ENCODE assay signal across 20 cellular contexts in genomic region chr4:166875821-166876220, GRCh38.
"Had no signal": no experiment of that assay in that cellular context is flagged by ENCODE, and none has a peak within 500 bp of the region (broad histone marks: within the 10 kb centered on the region; RNA-seq: fewer than 3 reads in every experiment).

No MANE protein-coding gene starts in this region.

- H3K9ac ChIP-seq: parathyroid adenoma had no signal

- H3K4me3 ChIP-seq: coronary artery, lower lobe of right lung, prostate gland, right atrium auricular region, skin epidermis, spleen, thyroid gland, upper lobe of left lung had no signal

- H3K27ac Mint-ChIP-seq: immature natural killer cell; natural killer cell; stimulated activated naive B cell treated with anti-CD40 and anti-IgM and Interleukin-4, amounts not matched to agents 10 μg/mL and 1 μg/mL and 100 μg/mL, for 72 hours; stimulated activated naive CD8-positive, alpha-beta T cell treated with anti-CD3 and anti-CD28 coated beads, Interleukin-15, amount 100 ng/mL, for 72 hours had no signal

- H3K27ac ChIP-seq: coronary artery, lower lobe of right lung, parathyroid adenoma, prostate gland, right atrium auricular region, skin epidermis, spleen, thyroid gland, upper lobe of left lung had no signal

- H3K9me3 ChIP-seq: lower lobe of right lung, prostate gland, thyroid gland, upper lobe of left lung had no signal

- H3K27me3 ChIP-seq: right atrium auricular region, spleen, thyroid gland, upper lobe of left lung had no signal

- H3K4me1 Mint-ChIP-seq: immature natural killer cell; natural killer cell; stimulated activated naive B cell treated with anti-CD40 and anti-IgM and Interleukin-4, amounts not matched to agents 10 μg/mL and 1 μg/mL and 100 μg/mL, for 72 hours; stimulated activated naive CD8-positive, alpha-beta T cell treated with anti-CD3 and anti-CD28 coated beads, Interleukin-15, amount 100 ng/mL, for 72 hours had no signal

- H3K4me3 Mint-ChIP-seq: immature natural killer cell; natural killer cell; stimulated activated naive B cell treated with anti-CD40 and anti-IgM and Interleukin-4, amounts not matched to agents 10 μg/mL and 1 μg/mL and 100 μg/mL, for 72 hours; stimulated activated naive CD8-positive, alpha-beta T cell treated with anti-CD3 and anti-CD28 coated beads, Interleukin-15, amount 100 ng/mL, for 72 hours had no signal

- H3K4me1 ChIP-seq: lower lobe of right lung, parathyroid adenoma, prostate gland, right atrium auricular region, spleen, thyroid gland, upper lobe of left lung had no signal

- H2AFZ ChIP-seq: parathyroid adenoma had no signal

- H3K36me3 ChIP-seq: lower lobe of right lung, prostate gland, right atrium auricular region, spleen, thyroid gland, upper lobe of left lung had no signal

- ATAC-seq: left ventricle myocardium superior; lower lobe of right lung; natural killer cell; stimulated activated naive B cell treated with anti-CD40 and anti-IgM and Interleukin-4, amounts not matched to agents 10 μg/mL and 1 μg/mL and 100 μg/mL, for 72 hours; stimulated activated naive CD8-positive, alpha-beta T cell treated with anti-CD3 and anti-CD28 coated beads, Interleukin-15, amount 100 ng/mL, for 72 hours had no signal

- H3K79me2 ChIP-seq: parathyroid adenoma had no signal

- H3K36me3 Mint-ChIP-seq: immature natural killer cell; stimulated activated naive B cell treated with anti-CD40 and anti-IgM and Interleukin-4, amounts not matched to agents 10 μg/mL and 1 μg/mL and 100 μg/mL, for 72 hours had no signal

- FAIRE-seq: endometrium, keratinocyte, urothelium cell line had no signal

- H3K27me3 Mint-ChIP-seq: stimulated activated naive B cell treated with anti-CD40 and anti-IgM and Interleukin-4, amounts not matched to agents 10 μg/mL and 1 μg/mL and 100 μg/mL, for 72 hours; stimulated activated naive CD8-positive, alpha-beta T cell treated with anti-CD3 and anti-CD28 coated beads, Interleukin-15, amount 100 ng/mL, for 72 hours had no signal

- DNase-seq: dermis blood vessel endothelial cell; effector memory CD4-positive, alpha-beta T cell; erythroblast; immature natural killer cell; left ventricle myocardium superior; lower lobe of right lung; natural killer cell; spleen; stimulated activated naive B cell treated with anti-CD40 and anti-IgM and Interleukin-4, amounts not matched to agents 10 μg/mL and 1 μg/mL and 100 μg/mL, for 72 hours; stimulated activated naive CD8-positive, alpha-beta T cell treated with anti-CD3 and anti-CD28 coated beads, Interleukin-15, amount 100 ng/mL, for 72 hours; thyroid gland; upper lobe of left lung had no signal
